ENCODE assay signal across 29 cellular contexts in genomic region chr10:114087655-114088054, GRCh38. TPM values are rescaled to one million over a fixed set of nuclear protein-coding genes. Genes with fewer than 3 reads are reported as not detected.
A peak's percentile ranks its signal among the peaks of the same experiment; 100 is the strongest.
DNase-seq lines count a peak whose midpoint lies in the region; ATAC-seq, FAIRE-seq and TF ChIP-seq lines count a peak whose summit lies in the region.
"Had no signal": no experiment of that assay in that cellular context is flagged by ENCODE, and none has a peak within 500 bp of the region (broad histone marks: within the 10 kb centered on the region; RNA-seq: fewer than 3 reads in every experiment).

No MANE protein-coding gene starts in this region.

- H3K27ac ChIP-seq in GM12878 (ENCODE audit: control insufficient read depth, insufficient read depth): no peak overlapping the region
- H3K27ac ChIP-seq in upper lobe of right lung: no peak overlapping the region
- H3K27ac ChIP-seq: gastroesophageal sphincter, GM23248, SK-N-MC, testis, uterus had no signal

- ATAC-seq in Right ventricle myocardium superior (ENCODE audit: poor library complexity) (peak; percentile 60), left cardiac atrium (no peak), GM12878 (peak; percentile 34; the same call in 2 of the 3 replicates), upper lobe of right lung (peak; percentile 36), HG02840 (IDR thresholded peaks at IDR 0.05; ENCODE audit: low FRiP score, unreplicated experiment) (no peak), HG03025 (IDR thresholded peaks at IDR 0.05; ENCODE audit: low FRiP score, unreplicated experiment) (no peak)
- ATAC-seq: activated CD4-positive, alpha-beta T cell treated with anti-CD3 and anti-CD28 coated beads for 36 hours; gastroesophageal sphincter; left lobe of liver; stimulated activated naive CD8-positive, alpha-beta T cell treated with anti-CD3 and anti-CD28 coated beads, Interleukin-15, Interleukin-2, amounts not matched to agents 100 U/mL and 50 U/mL, for 24 hours; T-helper 17 cell had no signal

- TF ChIP-seq CTCF in GM12878 (IDR thresholded peaks at IDR 0.05 in 2 of 3, conservative IDR thresholded peaks at IDR 0.05 in 1 of 3; ENCODE audit: control insufficient read depth in 2 of 3, extremely low read depth in 1 of 3, insufficient read depth in 1 of 3, low read depth in 3 of 3, low read length in 3 of 3) (peak in 1 of 3 experiments; percentile 14; a peak in 2 of 6 replicates), upper lobe of right lung (IDR thresholded peaks at IDR 0.05) (peak; percentile 4)

- TF ChIP-seq POLR2A in GM12878 (IDR thresholded peaks at IDR 0.05; ENCODE audit: low read depth, low read length): no peak

- H3K4me1 ChIP-seq in GM12878 (ENCODE audit: control insufficient read depth, insufficient read depth, low read length) (no peaks in the 10 kb centered on the region), upper lobe of right lung (no peaks in the 10 kb centered on the region)
- H3K4me1 ChIP-seq: gastroesophageal sphincter, testis, uterus had no signal

- POLR2A ChIA-PET in GM12878 (lab: Charles Lee): interaction anchor here (0.6 kb wide), 1 partner anchor 215 kb away, joined by 3 read pairs; no protein-coding TSS in a partner anchor

- SMC1A ChIA-PET in GM12878 (lab: Charles Lee; ENCODE audit: uncharacterized antibody, unreplicated experiment): interaction anchor here (0.9 to 2.2 kb wide), 2 partner anchors 14 to 289 kb away, joined by 3 to 11 read pairs; no protein-coding TSS in a partner anchor

- H4K20me1 ChIP-seq in GM12878 (ENCODE audit: control insufficient read depth, insufficient read depth): no peaks in the 10 kb centered on the region

- H3K36me3 ChIP-seq in GM12878 (ENCODE audit: control insufficient read depth in 2 of 2, insufficient read depth in 2 of 2, low read length in 1 of 2): no peaks in the 10 kb centered on the region
- H3K36me3 ChIP-seq in upper lobe of right lung: no peaks in the 10 kb centered on the region
- H3K36me3 ChIP-seq: gastroesophageal sphincter, uterus had no signal

- in situ Hi-C loops in KBM-7 (cut with MboI; ENCODE audit: low pct_unique_long_range_greater_than_20kb, low sequenced_read_pairs): no loop called here
- in situ Hi-C loops in GM12878 (cut with MboI): no loop called here

- BruUV-seq in GM12878 (replicated peaks; lab: Mats Ljungman, UMichigan): no TSS peak

- CTCF ChIA-PET in GM12878 (lab: Yijun Ruan, JAX): interaction anchor here (0.6 to 2.0 kb wide), 2 partner anchors 15 to 429 kb away, joined by 3 to 6 read pairs; no protein-coding TSS in a partner anchor

- no peaks in the 10 kb centered on the region for H3K79me2 ChIP-seq in GM12878 (ENCODE audit: control insufficient read depth, insufficient read depth, low read length)

- WGBS in GM12878 (ENCODE audit: insufficient coverage, insufficient replicate concordance, low lambda C conversion rate, missing lambda C conversion rate): 40% methylated on average over 4 of the region's 4 CpGs

- H2AFZ ChIP-seq in GM12878 (ENCODE audit: control insufficient read depth, low read depth, low read length): no peak overlapping the region
- H2AFZ ChIP-seq: GM23248 had no signal

- H3K4me2 ChIP-seq in GM12878 (ENCODE audit: control insufficient read depth, insufficient read depth): no peak overlapping the region

- no peaks in the 10 kb centered on the region for H3K27me3 ChIP-seq in GM12878 (replicated peaks in 1 of 2; ENCODE audit: control insufficient read depth in 2 of 2, insufficient read depth in 2 of 2, low read length in 1 of 2)
- H3K27me3 ChIP-seq in upper lobe of right lung: no peaks in the 10 kb centered on the region
- H3K27me3 ChIP-seq: gastroesophageal sphincter, testis, uterus had no signal

- FAIRE-seq in GM12878 (lab: Jason Lieb, UNC): no peak
- FAIRE-seq: A204.1 had no signal

- no peak for TF ChIP-seq RAD21 in GM12878 (IDR thresholded peaks at IDR 0.05; ENCODE audit: insufficient read depth, low read depth, low read length)

- no peak overlapping the region for H3K9ac ChIP-seq in GM12878 (ENCODE audit: control insufficient read depth, insufficient read depth, low read length)
- H3K9ac ChIP-seq: GM23248 had no signal

- no peak for DNase-seq in Right ventricle myocardium superior
- DNase-seq in left cardiac atrium: no peak
- DNase-seq in KBM-7: peak; percentile 21
- no peak for DNase-seq in GM12878 (ENCODE audit: low read depth, low spot score)
- no peak for DNase-seq in upper lobe of right lung
- no peak for DNase-seq in CD1c-positive myeloid dendritic cell (ENCODE audit: extremely low spot score)
- DNase-seq: activated CD4-positive, alpha-beta T cell treated with anti-CD3 and anti-CD28 coated beads for 36 hours; activated gamma-delta T cell; activated T-cell treated with anti-CD3 and anti-CD28 coated beads for 4 hours; CD8-positive, alpha-beta memory T cell; GDM1; GM23248; hypothalamus; immature natural killer cell; naive B cell; NCI-H2029 treated with DMSO at 0.1 percent for 48 hours; NCI-H526; occipital lobe; RPMI8226; stimulated activated naive CD8-positive, alpha-beta T cell treated with anti-CD3 and anti-CD28 coated beads, Interleukin-15, Interleukin-2, amounts not matched to agents 100 U/mL and 50 U/mL, for 24 hours; T-helper 17 cell; testis; uterus had no signal

- no peak overlapping the region for H3K4me3 ChIP-seq in GM12878
- H3K4me3 ChIP-seq in upper lobe of right lung: no peak overlapping the region
- H3K4me3 ChIP-seq: gastroesophageal sphincter, GM23248, SK-N-MC, testis, uterus had no signal

- no peak for TF ChIP-seq EP300 in GM12878 (IDR thresholded peaks at IDR 0.05; ENCODE audit: borderline replicate concordance in 1 of 2, control insufficient read depth in 1 of 2, low read depth in 2 of 2, low read length in 2 of 2)

- H3K9me3 ChIP-seq in GM12878 (replicated peaks; ENCODE audit: control insufficient read depth, insufficient read depth, low read length) (no peaks in the 10 kb centered on the region; the same call in 2 of the 3 replicates), upper lobe of right lung (no peaks in the 10 kb centered on the region)
- H3K9me3 ChIP-seq: gastroesophageal sphincter, testis, uterus had no signal

- intact Hi-C loops in Right ventricle myocardium superior (cut with DNase I) (no loop called here), left cardiac atrium (cut with DNase I) (no loop called here), GM12878 (cut with micrococcal nuclease; ENCODE audit: unreplicated experiment) (no loop called here), upper lobe of right lung (cut with DNase I) (no loop called here)

- RAD21 ChIA-PET in GM12878 (lab: Charles Lee; ENCODE audit: unreplicated experiment): interaction anchor here (0.6 kb wide), 1 partner anchor 44 kb away, joined by 3 read pairs; no protein-coding TSS in a partner anchor

TF ChIP-seq in GM12878, 131 proteins besides CTCF, POLR2A, EP300 and RAD21 (continues in another document):
- no peak for TF ChIP-seq TAF1 (IDR thresholded peaks at IDR 0.05; ENCODE audit: borderline replicate concordance, low read depth, low read length)
- TF ChIP-seq ATF7 (IDR thresholded peaks at IDR 0.05; ENCODE audit: low read depth): no peak
- no peak for TF ChIP-seq SMARCA5 (IDR thresholded peaks at IDR 0.05)
- TF ChIP-seq CBFB (IDR thresholded peaks at IDR 0.05; ENCODE audit: low read depth): no peak
- TF ChIP-seq SMAD1 (IDR thresholded peaks at IDR 0.05; ENCODE audit: low read depth, partially characterized antibody): no peak
- no peak for TF ChIP-seq HDGF (IDR thresholded peaks at IDR 0.05)

RNA-seq across cellular contexts. Expression of gene ADRB1, which starts 44.0 kb away (rescaled TPM):
- total RNA-seq in Right ventricle myocardium superior: 63.0 TPM
- total RNA-seq in left cardiac atrium: 10 to 100 TPM; 53.0 to 60.9 TPM
- total RNA-seq in GM12878 (2013; cell fraction: nucleolus; rRNA removed): 3.0 and 3.1 TPM in 2 replicates
- 2.7 and 2.9 TPM in 2 replicates for total RNA-seq in GM12878 (2014; rRNA removed)
- total RNA-seq in GM12878 (2014; rRNA removed; fragmentation: Illumina TruSeq; extraction: Trizol): 1.2 and 1.3 TPM in 2 replicates
- total RNA-seq in GM12878 (2021): 3.9 and 4.5 TPM in 2 replicates
- 0.13 TPM for polyA plus RNA-seq in GM12878 (2011; ENCODE audit: low read depth)
- polyA plus RNA-seq in GM12878 (2011; rRNA removed): 0.23 and 0.26 TPM in 2 replicates
- polyA plus RNA-seq in GM12878 (2011; cell fraction: cytosol; rRNA removed): 0.21 and 0.30 TPM in 2 replicates
- polyA plus RNA-seq in GM12878 (2011; cell fraction: nucleus; rRNA removed): 1.4 and 1.9 TPM in 2 replicates
- 0.53 and 0.77 TPM in 2 replicates for polyA plus RNA-seq in GM12878 (2012)
- polyA plus RNA-seq in GM12878 (2014; fragmentation: Illumina TruSeq; extraction: Trizol): 1.0 and 1.8 TPM in 2 replicates
- polyA plus RNA-seq in GM12878 (2014; fragmentation: Nextera tagmentation; extraction: Ambion mirVana): 1 to 10 TPM in 1 of 2 experiments, under 1 TPM in 1; 0.99 to 2.8 TPM
- polyA plus RNA-seq in GM12878 (2014; rRNA removed): 2.2 and 2.5 TPM in 2 replicates
- under 1 TPM; 0.39 to 0.92 TPM for polyA plus RNA-seq in GM12878 (2016; fragmentation: Nextera tagmentation; extraction: Ambion mirVana)
- 0.52 and 0.59 TPM in 2 replicates for polyA minus RNA-seq in GM12878 (2011; rRNA and poly(A)+ RNA removed)
- polyA minus RNA-seq in GM12878 (2011; cell fraction: cytosol; rRNA and poly(A)+ RNA removed): not detected in 2 replicates
- 0.97 and 1.4 TPM in 2 replicates for polyA minus RNA-seq in GM12878 (2011; cell fraction: nucleus; rRNA and poly(A)+ RNA removed)
- total RNA-seq in upper lobe of right lung: 18.6 TPM
- total RNA-seq: activated CD4-positive, alpha-beta T cell treated with anti-CD3 and anti-CD28 coated beads for 36 hours; GM23248 had no signal
- polyA plus RNA-seq: CD8-positive, alpha-beta memory T cell; GM23248 had no signal

Comparison
In these comparisons a context has a peak if more than half of its experiments do, and no peak if none do; other contexts are left out.
1. ATAC-seq: peak in Right ventricle myocardium superior (single experiment), GM12878 (single experiment) and upper lobe of right lung (single experiment); none in left cardiac atrium (0 of 2), HG02840 (single experiment) and HG03025 (single experiment).